1 cellular context compared by ENCODE assay signal in genomic region chr4:56544573-56545131, GRCh38.
TF ChIP-seq lines count a peak whose summit lies in the region.

No MANE protein-coding gene starts in this region.

TF ChIP-seq in K562, 482 proteins besides CTCF, POLR2A, EP300 and RAD21 (continued from another document and continues in another):
- peak; percentile 97 for TF ChIP-seq ATF7 (IDR thresholded peaks at IDR 0.05)
- no peak for TF ChIP-seq SIX5 (IDR thresholded peaks at IDR 0.05; ENCODE audit: borderline replicate concordance in 1 of 2, insufficient read depth in 1 of 2, low read depth in 1 of 2, low read length in 2 of 2)
- TF ChIP-seq ATF3 (IDR thresholded peaks at IDR 0.05): peak; percentile 72
- TF ChIP-seq ATF3 (CRISPR knock-in tag; conservative IDR thresholded peaks at IDR 0.05): no peak
- no peak; the same call in 1 of the 2 replicates for TF ChIP-seq MYNN (IDR thresholded peaks at IDR 0.05)
- TF ChIP-seq MYNN (CRISPR knock-in tag; IDR thresholded peaks at IDR 0.05): no peak
- TF ChIP-seq AFF1 (IDR thresholded peaks at IDR 0.05; ENCODE audit: low read depth in 1 of 2, partially characterized antibody in 2 of 2): no peak
- TF ChIP-seq RBFOX2 (IDR thresholded peaks at IDR 0.05; ENCODE audit: low read depth, low read length): peak; percentile 60
- TF ChIP-seq NFYB (IDR thresholded peaks at IDR 0.05; ENCODE audit: extremely low read depth, insufficient read length): no peak
- TF ChIP-seq HIVEP1 (CRISPR knock-in tag; IDR thresholded peaks at IDR 0.05): no peak
- TF ChIP-seq ZNF124 (CRISPR knock-in tag; IDR thresholded peaks at IDR 0.05): no peak
- TF ChIP-seq TFAP4 (CRISPR knock-in tag; IDR thresholded peaks at IDR 0.05; ENCODE audit: borderline replicate concordance): peak; percentile 97
- peak; percentile 93 for TF ChIP-seq DEAF1 (CRISPR knock-in tag; IDR thresholded peaks at IDR 0.05)
- peak; percentile 50 for TF ChIP-seq USF1 (CRISPR knock-in tag; IDR thresholded peaks at IDR 0.05)
- no peak for TF ChIP-seq PRMT5 (CRISPR knock-in tag; IDR thresholded peaks at IDR 0.05)
- 0 out of 2 replicates have a peak, but pooled peaks have one; percentile 22 for TF ChIP-seq ZBTB17 (CRISPR knock-in tag; IDR thresholded peaks at IDR 0.05)
- TF ChIP-seq PHF21A (IDR thresholded peaks at IDR 0.05; ENCODE audit: borderline replicate concordance, low read depth): 0 out of 2 replicates have a peak, but pooled peaks have one; percentile 9
- TF ChIP-seq MAZ (CRISPR knock-in tag; conservative IDR thresholded peaks at IDR 0.05 in 1 of 2, IDR thresholded peaks at IDR 0.05 in 1 of 2): peak; percentile 86 to 99
- no peak for TF ChIP-seq TEAD2 (tag; IDR thresholded peaks at IDR 0.05)
- 0 out of 2 replicates have a peak, but pooled peaks have one; percentile 44 for TF ChIP-seq ARID4B (CRISPR knock-in tag; IDR thresholded peaks at IDR 0.05)
- no peak for TF ChIP-seq ETV6 (IDR thresholded peaks at IDR 0.05; ENCODE audit: borderline replicate concordance in 1 of 2, low read depth in 2 of 2, low read length in 1 of 2)
- TF ChIP-seq ETV6 (CRISPR knock-in tag; IDR thresholded peaks at IDR 0.05; ENCODE audit: borderline replicate concordance): no peak
- TF ChIP-seq MAFF (IDR thresholded peaks at IDR 0.05; ENCODE audit: low read length): no peak
- no peak for TF ChIP-seq ASH1L (IDR thresholded peaks at IDR 0.05; ENCODE audit: borderline replicate concordance, low read depth, partially characterized antibody)
- TF ChIP-seq MLLT1 (IDR thresholded peaks at IDR 0.05): 0 out of 4 replicates have a peak, but pooled peaks of 1 of the 2 experiments have one; percentile 15
- peak; percentile 44; the same call in 1 of the 2 replicates for TF ChIP-seq ZNF24 (IDR thresholded peaks at IDR 0.05)
- no peak for TF ChIP-seq TRIM25 (IDR thresholded peaks at IDR 0.05; ENCODE audit: borderline replicate concordance)
- no peak for TF ChIP-seq ZNF121 (CRISPR knock-in tag; conservative IDR thresholded peaks at IDR 0.05)
- no peak for TF ChIP-seq E2F4 (CRISPR knock-in tag; IDR thresholded peaks at IDR 0.05; ENCODE audit: low read depth)
- TF ChIP-seq MTA3 (IDR thresholded peaks at IDR 0.05; ENCODE audit: borderline replicate concordance): peak; percentile 68; the same call in 1 of the 2 replicates
- no peak for TF ChIP-seq ESRRA (IDR thresholded peaks at IDR 0.05; ENCODE audit: borderline replicate concordance, low read depth)
- peak; percentile 63 for TF ChIP-seq RBBP5 (IDR thresholded peaks at IDR 0.05; ENCODE audit: borderline replicate concordance, insufficient read depth, low read length, poor library complexity, severe bottlenecking)
- no peak for TF ChIP-seq ZNF143 (CRISPR knock-in tag; IDR thresholded peaks at IDR 0.05)
- TF ChIP-seq NFE2 (IDR thresholded peaks at IDR 0.05; ENCODE audit: low read depth): no peak
- peak; percentile 37 for TF ChIP-seq TCF3 (CRISPR knock-in tag; IDR thresholded peaks at IDR 0.05)
- peak; percentile 79; the same call in 1 of the 2 replicates for TF ChIP-seq KDM2B (CRISPR knock-in tag; IDR thresholded peaks at IDR 0.05)
- TF ChIP-seq HNRNPK (IDR thresholded peaks at IDR 0.05; ENCODE audit: low read depth, low read length, poor library complexity, severe bottlenecking): no peak
- peak; percentile 51; the same call in 1 of the 2 replicates for TF ChIP-seq TOE1 (IDR thresholded peaks at IDR 0.05; ENCODE audit: borderline replicate concordance)
- TF ChIP-seq TOE1 (CRISPR knock-in tag; IDR thresholded peaks at IDR 0.05; ENCODE audit: borderline replicate concordance, low read depth): no peak
- no peak for TF ChIP-seq DDX20 (tag; IDR thresholded peaks at IDR 0.05; ENCODE audit: low read depth)
- TF ChIP-seq PHF20 (IDR thresholded peaks at IDR 0.05; ENCODE audit: partially characterized antibody): peak; percentile 15
- TF ChIP-seq ZNF445 (CRISPR knock-in tag; IDR thresholded peaks at IDR 0.05; ENCODE audit: low read depth): no peak
- no peak for TF ChIP-seq POLR2B (IDR thresholded peaks at IDR 0.05; ENCODE audit: low read depth, partially characterized antibody)
- peak; percentile 92 for TF ChIP-seq ZNF384 (IDR thresholded peaks at IDR 0.05; ENCODE audit: low read depth, low read length)
